29 cellular contexts compared by ENCODE assay signal in the genomic region with DNA sequence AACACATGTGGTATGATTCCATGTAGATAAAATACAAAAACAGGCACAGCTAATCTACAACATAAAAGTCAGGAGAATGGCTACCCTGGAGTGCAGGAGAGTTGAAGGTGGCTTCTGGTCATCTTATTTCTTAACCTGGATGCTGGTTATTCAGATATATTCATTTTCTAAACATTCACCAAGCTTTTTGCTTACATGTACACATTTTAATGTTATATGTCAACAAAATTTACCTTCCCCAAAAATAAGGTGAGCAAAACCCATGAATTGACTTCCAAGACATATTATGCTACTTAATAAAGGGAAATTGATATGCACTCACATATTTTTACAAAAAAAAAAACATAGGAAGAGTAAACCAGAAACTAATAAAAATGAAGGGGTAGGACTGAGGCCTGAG.
"Had no signal": no experiment of that assay in that cellular context is flagged by ENCODE, and none has a peak within 500 bp of the region (broad histone marks: within the 10 kb centered on the region; RNA-seq: fewer than 3 reads in every experiment).

No MANE protein-coding gene starts in this region.

- H3K27me3 Mint-ChIP-seq: activated naive CD8-positive, alpha-beta T cell; natural killer cell treated with Interleukin-12 subunit alpha and Interleukin-12 subunit beta and Interleukin-15 and Interleukin-18, amount 100 ng/mL, for 72 hours; stimulated activated memory B cell treated with anti-CD40 and anti-IgM and Interleukin-4, amounts not matched to agents 10 μg/mL and 1 μg/mL and 100 μg/mL, for 72 hours; stimulated activated naive CD8-positive, alpha-beta T cell treated with anti-CD3 and anti-CD28 coated beads, Interleukin-15, amount 100 ng/mL, for 72 hours; type B pancreatic cell had no signal

- FAIRE-seq: bronchial epithelial cell, small intestine had no signal

- H3K27ac Mint-ChIP-seq: activated naive CD8-positive, alpha-beta T cell; stimulated activated memory B cell treated with anti-CD40 and anti-IgM and Interleukin-4, amounts not matched to agents 10 μg/mL and 1 μg/mL and 100 μg/mL, for 72 hours; stimulated activated naive CD8-positive, alpha-beta T cell treated with anti-CD3 and anti-CD28 coated beads, Interleukin-15, amount 100 ng/mL, for 72 hours; type B pancreatic cell had no signal

- H3K4me3 ChIP-seq: colonic mucosa, gastrocnemius medialis, left ventricle myocardium inferior, lung, ovary, prostate gland, sigmoid colon, uterus had no signal

- H3K9me3 Mint-ChIP-seq: natural killer cell treated with Interleukin-12 subunit alpha and Interleukin-12 subunit beta and Interleukin-15 and Interleukin-18, amount 100 ng/mL, for 72 hours; stimulated activated memory B cell treated with anti-CD40 and anti-IgM and Interleukin-4, amounts not matched to agents 10 μg/mL and 1 μg/mL and 100 μg/mL, for 72 hours; stimulated activated naive CD8-positive, alpha-beta T cell treated with anti-CD3 and anti-CD28 coated beads, Interleukin-15, amount 100 ng/mL, for 72 hours; type B pancreatic cell had no signal

- H3K27ac ChIP-seq: colonic mucosa, left ventricle myocardium inferior, ovary, prostate gland, sigmoid colon, uterus had no signal

- H3K36me3 ChIP-seq: colonic mucosa, gastrocnemius medialis, left ventricle myocardium inferior, ovary, prostate gland, sigmoid colon, uterus had no signal

- H3K9me3 ChIP-seq: colonic mucosa, gastrocnemius medialis, left ventricle myocardium inferior, ovary, prostate gland, sigmoid colon, uterus had no signal

- DNase-seq: activated CD4-positive, alpha-beta T cell treated with anti-CD3 and anti-CD28 coated beads for 4 hours; activated CD4-positive, alpha-beta T cell treated with anti-CD3 and anti-CD28 coated beads, Interleukin-2, amount 50 U/mL, for 4 hours; activated effector memory CD4-positive, alpha-beta T cell treated with Interleukin-2 at 50 U/mL for 16 hours; activated naive CD4-positive, alpha-beta T cell treated with Interleukin-2 at 50 U/mL for 16 hours; anterior cingulate cortex; colonic mucosa; effector CD8-positive, alpha-beta T cell; erythroblast; gastrocnemius medialis; glutamatergic neuron; islet precursor cell; left ventricle myocardium inferior; mesendoderm; ovary; retina; sigmoid colon; small intestine; stimulated activated CD4-positive, alpha-beta T cell treated with anti-CD3 and anti-CD28 coated beads, Interleukin-4, amount 100 ng/mL, for 4 hours; stimulated activated CD8-positive, alpha-beta memory T cell treated with anti-CD3 and anti-CD28 coated beads, Interleukin-4, amount 100 ng/mL, for 48 hours; stimulated activated naive CD8-positive, alpha-beta T cell treated with anti-CD3 and anti-CD28 coated beads, Interleukin-15, amount 100 ng/mL, for 72 hours; substantia nigra; uterus had no signal

- H3K27me3 ChIP-seq: colonic mucosa, gastrocnemius medialis, ovary, sigmoid colon, uterus had no signal

- ATAC-seq: gastrocnemius medialis; natural killer cell treated with Interleukin-12 subunit alpha and Interleukin-12 subunit beta and Interleukin-15 and Interleukin-18, amount 100 ng/mL, for 72 hours; stimulated activated memory B cell treated with anti-CD40 and anti-IgM and Interleukin-4, amounts not matched to agents 10 μg/mL and 1 μg/mL and 100 μg/mL, for 72 hours; stimulated activated naive CD8-positive, alpha-beta T cell treated with anti-CD3 and anti-CD28 coated beads, Interleukin-15, amount 100 ng/mL, for 72 hours had no signal

- H3K36me3 Mint-ChIP-seq: activated naive CD8-positive, alpha-beta T cell; natural killer cell treated with Interleukin-12 subunit alpha and Interleukin-12 subunit beta and Interleukin-15 and Interleukin-18, amount 100 ng/mL, for 72 hours; stimulated activated memory B cell treated with anti-CD40 and anti-IgM and Interleukin-4, amounts not matched to agents 10 μg/mL and 1 μg/mL and 100 μg/mL, for 72 hours; type B pancreatic cell had no signal

- H3K4me3 Mint-ChIP-seq: activated naive CD8-positive, alpha-beta T cell; stimulated activated memory B cell treated with anti-CD40 and anti-IgM and Interleukin-4, amounts not matched to agents 10 μg/mL and 1 μg/mL and 100 μg/mL, for 72 hours; stimulated activated naive CD8-positive, alpha-beta T cell treated with anti-CD3 and anti-CD28 coated beads, Interleukin-15, amount 100 ng/mL, for 72 hours; type B pancreatic cell had no signal

- H3K4me1 ChIP-seq: colonic mucosa, prostate gland had no signal
